ENCODE assay signal across 12 cellular contexts in genomic region chr1:173479649-173480048, GRCh38. TPM values are rescaled to one million over a fixed set of nuclear protein-coding genes. Genes with fewer than 3 reads are reported as not detected.
A peak's percentile ranks its signal among the peaks of the same experiment; 100 is the strongest.
DNase-seq lines count a peak whose midpoint lies in the region; ATAC-seq and TF ChIP-seq lines count a peak whose summit lies in the region.
"Had no signal": no experiment of that assay in that cellular context is flagged by ENCODE, and none has a peak within 500 bp of the region (broad histone marks: within the 10 kb centered on the region; RNA-seq: fewer than 3 reads in every experiment).

No MANE protein-coding gene starts in this region.

- peaks cover 60% of the 10 kb centered on the region for H3K4me1 Mint-ChIP-seq in activated T-cell treated with anti-CD3 and anti-CD28 coated beads, Interleukin-2, amount 50 U/mL, for 24 hours (ENCODE audit: low read depth)
- H3K4me1 Mint-ChIP-seq in activated T-cell treated with anti-CD3 and anti-CD28 coated beads, Interleukin-2, amount 50 U/mL, for 4 hours (ENCODE audit: low read depth), result peaks cover 50% of the 10 kb centered on the region
- H3K4me1 Mint-ChIP-seq in activated naive CD8-positive, alpha-beta T cell treated with anti-CD3 and anti-CD28 coated beads, Interleukin-2, amount 50 U/mL, for 24 hours, result peaks cover 41% of the 10 kb centered on the region
- H3K4me1 Mint-ChIP-seq in activated T-helper 1 cell treated with anti-CD3 and anti-CD28 coated beads, Interleukin-12 subunit alpha, Interleukin-12 subunit beta, Interleukin-2, Interleukin-4 antibody, amounts not matched to agents 30 ng/mL and 10 ng/mL and 1 ng/mL, durations not matched to agents 14 hours and 24 hours and 36 hours (ENCODE audit: low read depth), result peaks cover 61% of the 10 kb centered on the region

- H3K27ac ChIP-seq in gastroesophageal sphincter (peak overlapping the region; percentile 95 to 99 (median 99)), smooth muscle cell (ENCODE audit: low read depth) (peak overlapping the region; percentile 92)

- H3K27me3 ChIP-seq in gastroesophageal sphincter (no peaks in the 10 kb centered on the region), smooth muscle cell (ENCODE audit: low read depth) (no peaks in the 10 kb centered on the region)
- H3K27me3 ChIP-seq: sigmoid colon, thyroid gland had no signal

- peak overlapping the region; percentile 44 for H3K27ac Mint-ChIP-seq in activated T-cell treated with anti-CD3 and anti-CD28 coated beads, Interleukin-2, amount 50 U/mL, for 24 hours
- H3K27ac Mint-ChIP-seq in activated naive CD8-positive, alpha-beta T cell treated with anti-CD3 and anti-CD28 coated beads, Interleukin-2, amount 50 U/mL, for 24 hours, result peak overlapping the region; percentile 16
- H3K27ac Mint-ChIP-seq in activated T-helper 1 cell treated with anti-CD3 and anti-CD28 coated beads, Interleukin-12 subunit alpha, Interleukin-12 subunit beta, Interleukin-2, Interleukin-4 antibody, amounts not matched to agents 30 ng/mL and 10 ng/mL and 1 ng/mL, durations not matched to agents 14 hours and 24 hours and 36 hours, result no peak overlapping the region

- H2AFZ ChIP-seq in smooth muscle cell (ENCODE audit: low read depth), result no peak overlapping the region

- H3K36me3 Mint-ChIP-seq in activated T-cell treated with anti-CD3 and anti-CD28 coated beads, Interleukin-2, amount 50 U/mL, for 24 hours (ENCODE audit: low read depth), result peaks cover 70% of the 10 kb centered on the region
- H3K36me3 Mint-ChIP-seq in activated T-cell treated with anti-CD3 and anti-CD28 coated beads, Interleukin-2, amount 50 U/mL, for 4 hours (ENCODE audit: insufficient read depth), result peaks cover 31% of the 10 kb centered on the region
- H3K36me3 Mint-ChIP-seq in activated naive CD8-positive, alpha-beta T cell treated with anti-CD3 and anti-CD28 coated beads, Interleukin-2, amount 50 U/mL, for 24 hours (ENCODE audit: low read depth), result peaks cover 45% of the 10 kb centered on the region
- peaks cover 40% of the 10 kb centered on the region for H3K36me3 Mint-ChIP-seq in activated T-helper 1 cell treated with anti-CD3 and anti-CD28 coated beads, Interleukin-12 subunit alpha, Interleukin-12 subunit beta, Interleukin-2, Interleukin-4 antibody, amounts not matched to agents 30 ng/mL and 10 ng/mL and 1 ng/mL, durations not matched to agents 14 hours and 24 hours and 36 hours (ENCODE audit: low read depth)

- H3K79me2 ChIP-seq in smooth muscle cell (ENCODE audit: low read depth), result peaks cover 59% of the 10 kb centered on the region

- peak overlapping the region; percentile 3 for H3K9ac ChIP-seq in smooth muscle cell (ENCODE audit: low read depth)

- H3K4me1 ChIP-seq in gastroesophageal sphincter (peaks cover 5 to 65% (median 31%) of the 10 kb centered on the region in 3 donors), smooth muscle cell (ENCODE audit: low read depth) (peaks cover 31% of the 10 kb centered on the region)

- no peak for TF ChIP-seq CTCF in gastroesophageal sphincter (IDR thresholded peaks at IDR 0.05)
- TF ChIP-seq CTCF in smooth muscle cell (IDR thresholded peaks at IDR 0.05; ENCODE audit: borderline replicate concordance, insufficient read depth, poor library complexity, severe bottlenecking), result no peak

- no peak for ATAC-seq in activated T-cell treated with anti-CD3 and anti-CD28 coated beads, Interleukin-2, amount 50 U/mL, for 4 hours
- no peak for ATAC-seq in activated naive CD8-positive, alpha-beta T cell treated with anti-CD3 and anti-CD28 coated beads, Interleukin-2, amount 50 U/mL, for 24 hours
- ATAC-seq in gastroesophageal sphincter (no peak), HG03442 (IDR thresholded peaks at IDR 0.05; ENCODE audit: unreplicated experiment) (no peak)
- ATAC-seq: Panc1 had no signal

- peaks cover 7% of the 10 kb centered on the region for H3F3A ChIP-seq in smooth muscle cell (ENCODE audit: low read depth)

- peak overlapping the region; percentile 92 for H3K4me3 Mint-ChIP-seq in activated T-cell treated with anti-CD3 and anti-CD28 coated beads, Interleukin-2, amount 50 U/mL, for 24 hours
- H3K4me3 Mint-ChIP-seq in activated T-cell treated with anti-CD3 and anti-CD28 coated beads, Interleukin-2, amount 50 U/mL, for 4 hours, result no peak overlapping the region
- peak overlapping the region; percentile 31 for H3K4me3 Mint-ChIP-seq in activated naive CD8-positive, alpha-beta T cell treated with anti-CD3 and anti-CD28 coated beads, Interleukin-2, amount 50 U/mL, for 24 hours
- no peak overlapping the region for H3K4me3 Mint-ChIP-seq in activated T-helper 1 cell treated with anti-CD3 and anti-CD28 coated beads, Interleukin-12 subunit alpha, Interleukin-12 subunit beta, Interleukin-2, Interleukin-4 antibody, amounts not matched to agents 30 ng/mL and 10 ng/mL and 1 ng/mL, durations not matched to agents 14 hours and 24 hours and 36 hours

- peaks cover 64% of the 10 kb centered on the region for H4K20me1 ChIP-seq in smooth muscle cell (ENCODE audit: low read depth)

- intact Hi-C loops in activated T-helper 1 cell treated with anti-CD3 and anti-CD28 coated beads, Interleukin-12 subunit alpha, Interleukin-12 subunit beta, Interleukin-2, Interleukin-4 antibody, amounts not matched to agents 30 ng/mL and 10 ng/mL and 1 ng/mL, durations not matched to agents 14 hours and 24 hours and 36 hours (cut with micrococcal nuclease), result loop anchor here (5.0 to 10.0 kb wide), 3 partner anchors 182 to 1695 kb away; partner anchors contain the start of gene METTL13

- H3K36me3 ChIP-seq in gastroesophageal sphincter (peaks cover 24 to 54% of the 10 kb centered on the region in 2 donors), smooth muscle cell (ENCODE audit: low read depth) (peaks cover 22% of the 10 kb centered on the region)

- H3K4me2 ChIP-seq in smooth muscle cell, result peak overlapping the region; percentile 92

- no peaks in the 10 kb centered on the region for H3K9me3 Mint-ChIP-seq in activated T-cell treated with anti-CD3 and anti-CD28 coated beads, Interleukin-2, amount 50 U/mL, for 24 hours
- no peaks in the 10 kb centered on the region for H3K9me3 Mint-ChIP-seq in activated T-cell treated with anti-CD3 and anti-CD28 coated beads, Interleukin-2, amount 50 U/mL, for 4 hours
- no peaks in the 10 kb centered on the region for H3K9me3 Mint-ChIP-seq in activated naive CD8-positive, alpha-beta T cell treated with anti-CD3 and anti-CD28 coated beads, Interleukin-2, amount 50 U/mL, for 24 hours
- H3K9me3 Mint-ChIP-seq in activated T-helper 1 cell treated with anti-CD3 and anti-CD28 coated beads, Interleukin-12 subunit alpha, Interleukin-12 subunit beta, Interleukin-2, Interleukin-4 antibody, amounts not matched to agents 30 ng/mL and 10 ng/mL and 1 ng/mL, durations not matched to agents 14 hours and 24 hours and 36 hours, result no peaks in the 10 kb centered on the region

- no peaks in the 10 kb centered on the region for H3K9me3 ChIP-seq in gastroesophageal sphincter
- no peaks in the 10 kb centered on the region for H3K9me3 ChIP-seq in smooth muscle cell (replicated peaks; ENCODE audit: low read depth)
- H3K9me3 ChIP-seq: sigmoid colon, thyroid gland had no signal

- 47 to 69% methylated on average over 4 of the region's 4 CpGs for WGBS in gastroesophageal sphincter (ENCODE audit: low coverage in 1 of 2), 2 donors
- WGBS in smooth muscle cell (ENCODE audit: low lambda C conversion rate), result 54% methylated on average over 4 of the region's 4 CpGs

- DNase-seq in activated T-cell treated with anti-CD3 and anti-CD28 coated beads, Interleukin-2, amount 50 U/mL, for 24 hours, result no peak
- DNase-seq in activated T-cell treated with anti-CD3 and anti-CD28 coated beads, Interleukin-2, amount 50 U/mL, for 4 hours, result no peak
- DNase-seq in activated naive CD8-positive, alpha-beta T cell treated with anti-CD3 and anti-CD28 coated beads, Interleukin-2, amount 50 U/mL, for 24 hours, result no peak
- DNase-seq in smooth muscle cell (lab: John Stamatoyannopoulos, UW; ENCODE audit: unreplicated experiment), result no peak
- DNase-seq in mucosa of gallbladder (ENCODE audit: low spot score), result no peak
- DNase-seq in activated T-helper 1 cell treated with anti-CD3 and anti-CD28 coated beads, Interleukin-12 subunit alpha, Interleukin-12 subunit beta, Interleukin-2, Interleukin-4 antibody, amounts not matched to agents 30 ng/mL and 10 ng/mL and 1 ng/mL, durations not matched to agents 14 hours and 24 hours and 36 hours (ENCODE audit: low spot score), result no peak
- DNase-seq: activated CD8-positive, alpha-beta memory T cell treated with anti-CD3 and anti-CD28 coated beads, Interleukin-2, amount 50 U/mL, for 48 hours; sigmoid colon; thyroid gland had no signal

- H3K27me3 Mint-ChIP-seq in activated T-cell treated with anti-CD3 and anti-CD28 coated beads, Interleukin-2, amount 50 U/mL, for 24 hours, result no peaks in the 10 kb centered on the region
- no peaks in the 10 kb centered on the region for H3K27me3 Mint-ChIP-seq in activated T-cell treated with anti-CD3 and anti-CD28 coated beads, Interleukin-2, amount 50 U/mL, for 4 hours (ENCODE audit: low read depth)
- H3K27me3 Mint-ChIP-seq in activated naive CD8-positive, alpha-beta T cell treated with anti-CD3 and anti-CD28 coated beads, Interleukin-2, amount 50 U/mL, for 24 hours, result no peaks in the 10 kb centered on the region
- no peaks in the 10 kb centered on the region for H3K27me3 Mint-ChIP-seq in activated T-helper 1 cell treated with anti-CD3 and anti-CD28 coated beads, Interleukin-12 subunit alpha, Interleukin-12 subunit beta, Interleukin-2, Interleukin-4 antibody, amounts not matched to agents 30 ng/mL and 10 ng/mL and 1 ng/mL, durations not matched to agents 14 hours and 24 hours and 36 hours (ENCODE audit: insufficient read depth)

- no peak for TF ChIP-seq POLR2A in gastroesophageal sphincter (IDR thresholded peaks at IDR 0.05)

- H3K4me3 ChIP-seq in gastroesophageal sphincter (peak overlapping the region; percentile 88 to 93), smooth muscle cell (peak overlapping the region; percentile 74)
- H3K4me3 ChIP-seq: thyroid gland had no signal

- no peak for TF ChIP-seq EP300 in gastroesophageal sphincter (IDR thresholded peaks at IDR 0.05)

RNA-seq across cellular contexts. Expression of gene PRDX6, which starts 2.5 kb away (rescaled TPM):
- total RNA-seq in activated T-cell treated with anti-CD3 and anti-CD28 coated beads, Interleukin-2, amount 50 U/mL, for 4 hours, result 100 to 1,000 TPM in 2 of 3 donors, 10 to 100 TPM in 1; 95.3 to 121 (median 105) TPM
- total RNA-seq in gastroesophageal sphincter (100 to 1,000 TPM; 332 to 411 (median 384) TPM), smooth muscle cell (657 and 689 TPM in 2 replicates), mucosa of gallbladder (146 TPM)
- 484 and 526 TPM in 2 replicates for polyA plus RNA-seq in smooth muscle cell
- total RNA-seq in activated T-helper 1 cell treated with anti-CD3 and anti-CD28 coated beads, Interleukin-12 subunit alpha, Interleukin-12 subunit beta, Interleukin-2, Interleukin-4 antibody, amounts not matched to agents 30 ng/mL and 10 ng/mL and 1 ng/mL, durations not matched to agents 14 hours and 24 hours and 36 hours, result 119 and 124 TPM in 2 replicates

Comparison
In these comparisons a context has a peak if more than half of its experiments do, and no peak if none do; other contexts are left out.
1. H3K4me3 Mint-ChIP-seq: peak in activated T-cell treated with anti-CD3 and anti-CD28 coated beads, Interleukin-2, amount 50 U/mL, for 24 hours (single experiment) and activated naive CD8-positive, alpha-beta T cell treated with anti-CD3 and anti-CD28 coated beads, Interleukin-2, amount 50 U/mL, for 24 hours (single experiment); none in activated T-cell treated with anti-CD3 and anti-CD28 coated beads, Interleukin-2, amount 50 U/mL, for 4 hours (single experiment) and activated T-helper 1 cell treated with anti-CD3 and anti-CD28 coated beads, Interleukin-12 subunit alpha, Interleukin-12 subunit beta, Interleukin-2, Interleukin-4 antibody, amounts not matched to agents 30 ng/mL and 10 ng/mL and 1 ng/mL, durations not matched to agents 14 hours and 24 hours and 36 hours (single experiment).